In the genomic region with DNA sequence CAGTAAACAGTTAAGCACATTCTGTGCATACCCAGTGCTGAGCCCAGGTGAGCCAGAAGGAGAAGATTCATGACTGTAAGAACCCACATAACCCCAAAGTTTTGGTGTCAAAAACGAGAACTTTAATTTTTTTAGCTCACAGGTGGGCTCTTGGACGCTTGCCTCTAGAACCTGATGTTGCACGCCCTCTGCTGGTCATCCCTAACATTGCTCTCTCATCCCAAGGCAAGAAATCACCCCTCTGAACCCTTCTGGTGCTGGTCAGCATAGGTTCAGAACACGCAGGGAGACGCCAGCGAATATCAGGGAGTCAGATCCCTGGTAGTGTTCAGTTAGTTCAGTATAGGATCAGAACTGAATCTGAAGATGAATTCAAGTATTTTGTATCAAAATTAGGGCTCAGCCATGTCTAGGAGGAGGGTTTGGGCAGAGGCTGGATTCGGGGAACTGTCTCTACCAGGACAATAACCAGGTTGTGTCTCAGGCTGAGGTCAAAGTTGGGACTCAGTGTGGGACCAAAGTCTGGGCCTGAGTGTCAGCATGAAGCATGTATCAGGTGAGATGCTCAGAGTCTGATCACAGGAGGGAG, we compare ENCODE assay signal across 9 cellular contexts. TPM values are rescaled to one million over a fixed set of nuclear protein-coding genes. Genes with fewer than 3 reads are reported as not detected.
DNase-seq lines count a peak whose midpoint lies in the region; ATAC-seq and TF ChIP-seq lines count a peak whose summit lies in the region.
"Had no signal": no experiment of that assay in that cellular context is flagged by ENCODE, and none has a peak within 500 bp of the region (broad histone marks: within the 10 kb centered on the region; RNA-seq: fewer than 3 reads in every experiment).

No MANE protein-coding gene starts in this region.

- no peaks in the 10 kb centered on the region for H3K9me3 ChIP-seq in CD4-positive, alpha-beta memory T cell (ENCODE audit: control insufficient read depth in 1 of 2, low read length in 2 of 2)

- TF ChIP-seq CTCF in foreskin fibroblast (IDR thresholded peaks at IDR 0.05; ENCODE audit: low read depth, low read length) (peak; percentile 81), retinal pigment epithelial cell (conservative IDR thresholded peaks at IDR 0.05; ENCODE audit: low read depth, low read length) (peak; percentile 94)

- no peak overlapping the region for H3K27ac ChIP-seq in CD4-positive, alpha-beta memory T cell (ENCODE audit: low read depth, low read length)
- H3K27ac ChIP-seq: SK-N-MC had no signal

- intact Hi-C loops in CD4-positive, alpha-beta memory T cell (cut with micrococcal nuclease) = loop anchor here (1.0 to 5.0 kb wide), 3 partner anchors 86 to 1958 kb away; a partner anchor contains a TSS

- no peaks in the 10 kb centered on the region for H3K9me3 Mint-ChIP-seq in CD4-positive, alpha-beta memory T cell
- H3K9me3 Mint-ChIP-seq in activated T-helper 17 cell treated with anti-CD3 and anti-CD28 coated beads, Interleukin-2, amount 50 U/mL, for 72 hours = no peaks in the 10 kb centered on the region

- H3K4me3 ChIP-seq in CD4-positive, alpha-beta memory T cell (ENCODE audit: low read length in 2 of 2) = no peak overlapping the region
- H3K4me3 ChIP-seq in H7 (ENCODE audit: insufficient read depth, low read depth, low read length) (no peak overlapping the region), foreskin fibroblast (ENCODE audit: low read depth in 1 of 2, low read length in 2 of 2) (no peak overlapping the region), retinal pigment epithelial cell (ENCODE audit: low read length) (no peak overlapping the region)
- H3K4me3 ChIP-seq: SK-N-MC had no signal

- H3K4me3 Mint-ChIP-seq in CD4-positive, alpha-beta memory T cell = peak overlapping the region in 3 of 8 donors; percentile 39 to 76 (median 67)
- H3K4me3 Mint-ChIP-seq in activated T-helper 17 cell treated with anti-CD3 and anti-CD28 coated beads, Interleukin-2, amount 50 U/mL, for 72 hours = peak overlapping the region; percentile 96

- CTCF ChIA-PET in CD4-positive, alpha-beta memory T cell (lab: Charles Lee; ENCODE audit: partially characterized antibody) = interaction anchor here (0.5 to 3.2 kb wide), 20 partner anchors 9 to 1169 kb away, joined by 3 to 64 read pairs (median 5); a partner anchor contains a TSS

- H3K4me1 Mint-ChIP-seq in CD4-positive, alpha-beta memory T cell = peaks cover 47 to 76% (median 62%) of the 10 kb centered on the region in 4 donors
- H3K4me1 Mint-ChIP-seq in activated T-helper 17 cell treated with anti-CD3 and anti-CD28 coated beads, Interleukin-2, amount 50 U/mL, for 72 hours = peaks cover 46% of the 10 kb centered on the region

- ATAC-seq in activated T-helper 17 cell treated with anti-CD3 and anti-CD28 coated beads, Interleukin-2, amount 50 U/mL, for 72 hours (replicated peaks) = no peak
- ATAC-seq in HG03139 (IDR thresholded peaks at IDR 0.05; ENCODE audit: unreplicated experiment) = no peak
- ATAC-seq in GM18498 (IDR thresholded peaks at IDR 0.05; ENCODE audit: unreplicated experiment) = no peak

- peaks cover 66% of the 10 kb centered on the region for H3K4me1 ChIP-seq in CD4-positive, alpha-beta memory T cell (ENCODE audit: insufficient read depth, low read length)

- no peaks in the 10 kb centered on the region for H3K36me3 ChIP-seq in CD4-positive, alpha-beta memory T cell (ENCODE audit: insufficient read depth, low read length)
- H3K36me3 ChIP-seq in H7 (replicated peaks; ENCODE audit: control insufficient read depth, insufficient read depth, low read length) = no peaks in the 10 kb centered on the region

- H3K27me3 ChIP-seq in CD4-positive, alpha-beta memory T cell (ENCODE audit: insufficient read depth, low read length) = no peaks in the 10 kb centered on the region
- H3K27me3 ChIP-seq in H7 (ENCODE audit: control insufficient read depth, insufficient read depth, low read length) = no peaks in the 10 kb centered on the region

- no peaks in the 10 kb centered on the region for H3K27me3 Mint-ChIP-seq in CD4-positive, alpha-beta memory T cell
- no peaks in the 10 kb centered on the region for H3K27me3 Mint-ChIP-seq in activated T-helper 17 cell treated with anti-CD3 and anti-CD28 coated beads, Interleukin-2, amount 50 U/mL, for 72 hours

- POLR2A ChIA-PET in CD4-positive, alpha-beta memory T cell (lab: Charles Lee; ENCODE audit: partially characterized antibody) = interaction anchor here (1.2 kb wide), 1 partner anchor 86 kb away, joined by 10 read pairs; no protein-coding TSS in a partner anchor

- H3K36me3 Mint-ChIP-seq in CD4-positive, alpha-beta memory T cell = peaks cover 0 to 1% of the 10 kb centered on the region in 2 donors
- peaks cover 13% of the 10 kb centered on the region for H3K36me3 Mint-ChIP-seq in activated T-helper 17 cell treated with anti-CD3 and anti-CD28 coated beads, Interleukin-2, amount 50 U/mL, for 72 hours (ENCODE audit: low read depth)

- peak overlapping the region; percentile 19 to 93 (median 78) for H3K27ac Mint-ChIP-seq in CD4-positive, alpha-beta memory T cell
- H3K27ac Mint-ChIP-seq in activated T-helper 17 cell treated with anti-CD3 and anti-CD28 coated beads, Interleukin-2, amount 50 U/mL, for 72 hours = peak overlapping the region; percentile 76

- DNase-seq in CD4-positive, alpha-beta memory T cell = peak; percentile 37 to 57 (median 43)
- DNase-seq in H7 (peak; percentile 69), NOMO-1 (lab: John Stamatoyannopoulos, UW; ENCODE audit: unreplicated experiment in 2 of 2) (peak; percentile 53 to 71), foreskin fibroblast (peak; percentile 32 to 77), retinal pigment epithelial cell (ENCODE audit: low read depth) (no peak)

RNA-seq across cellular contexts. Expression of a gene that starts 4.1 kb away (rescaled TPM):
- under 1 TPM; 0.73 to 0.97 TPM for total RNA-seq in CD4-positive, alpha-beta memory T cell
- 1 to 10 TPM in 1 of 2 donors, under 1 TPM in 1; 0.91 to 2.2 TPM for polyA plus RNA-seq in CD4-positive, alpha-beta memory T cell
- total RNA-seq in H7 (2014; rRNA removed; shearing (Covaris generic)) = 48.9 and 51.2 TPM in 2 replicates
- 10 to 100 TPM in 1 of 2 donors, 1 to 10 TPM in 1; 4.4 to 10.7 TPM for total RNA-seq in activated T-helper 17 cell treated with anti-CD3 and anti-CD28 coated beads, Interleukin-2, amount 50 U/mL, for 72 hours

RNA-seq across cellular contexts. Expression of a gene that starts 27.3 kb away (rescaled TPM):
- total RNA-seq in CD4-positive, alpha-beta memory T cell = not detected
- polyA plus RNA-seq in CD4-positive, alpha-beta memory T cell = not detected
- 0.37 and 0.42 TPM in 2 replicates for total RNA-seq in H7 (2014; rRNA removed; shearing (Covaris generic))
- under 1 TPM in 1 of 2 donors, not detected in 1; 0.16 TPM for total RNA-seq in activated T-helper 17 cell treated with anti-CD3 and anti-CD28 coated beads, Interleukin-2, amount 50 U/mL, for 72 hours
